Comparison of ENCODE assay signal across 18 cellular contexts in genomic region chr12:26828315-26828714, GRCh38. TPM values are rescaled to one million over a fixed set of nuclear protein-coding genes. Genes with fewer than 3 reads are reported as not detected.
A peak's percentile ranks its signal among the peaks of the same experiment; 100 is the strongest.
DNase-seq lines count a peak whose midpoint lies in the region; ATAC-seq and TF ChIP-seq lines count a peak whose summit lies in the region.
"Had no signal": no experiment of that assay in that cellular context is flagged by ENCODE, and none has a peak within 500 bp of the region (broad histone marks: within the 10 kb centered on the region; RNA-seq: fewer than 3 reads in every experiment).

No MANE protein-coding gene starts in this region.

- H3K4me1 ChIP-seq in vagina: peaks cover 18% of the 10 kb centered on the region

- TF ChIP-seq POLR2A in vagina (IDR thresholded peaks at IDR 0.05): no peak

- TF ChIP-seq CTCF in vagina (IDR thresholded peaks at IDR 0.05): no peak

- peak overlapping the region; percentile 9 for H3K27ac Mint-ChIP-seq in memory B cell
- H3K27ac Mint-ChIP-seq: CD4-positive, alpha-beta memory T cell had no signal

- H3K27me3 ChIP-seq in vagina: no peaks in the 10 kb centered on the region

- ATAC-seq in memory B cell (ENCODE audit: low read depth): no peak
- ATAC-seq in GM21515 (IDR thresholded peaks at IDR 0.05; ENCODE audit: unreplicated experiment): no peak

- H3K36me3 ChIP-seq in vagina: no peaks in the 10 kb centered on the region

- intact Hi-C loops in vagina (cut with DNase I): no loop called here

- peaks cover 2% of the 10 kb centered on the region for H3K36me3 Mint-ChIP-seq in memory B cell

- DNase-seq in NCI-H2171 (lab: John Stamatoyannopoulos, UW) (peak; percentile 39), NCI-H2171 treated with DMSO at 0.1 percent for 48 hours (lab: John Stamatoyannopoulos, UW) (no peak), NCI-H524 treated with DMSO at 0.1 percent for 48 hours (lab: John Stamatoyannopoulos, UW) (peak; percentile 73), amniotic epithelial cell (ENCODE audit: low read depth) (peak; percentile 23), memory B cell (ENCODE audit: low spot score in 2 of 2) (no peak), vagina (ENCODE audit: extremely low spot score in 2 of 2) (no peak), iPS-NIHi7 (ENCODE audit: extremely low spot score) (no peak)
- DNase-seq: Calu3; CD4-positive, alpha-beta memory T cell; DMS79; H7; MV-4-11; NCI-H1417; NCI-H187 treated with DMSO at 0.1 percent for 48 hours; NCI-H446 treated with DMSO at 0.1 percent for 48 hours; SHP77 treated with DMSO at 0.1 percent for 48 hours had no signal

- no peaks in the 10 kb centered on the region for H3K9me3 Mint-ChIP-seq in memory B cell

- peaks cover 31% of the 10 kb centered on the region for H3K4me1 Mint-ChIP-seq in memory B cell

- no peaks in the 10 kb centered on the region for H3K27me3 Mint-ChIP-seq in memory B cell
- H3K27me3 Mint-ChIP-seq: CD4-positive, alpha-beta memory T cell had no signal

- no peak overlapping the region for H3K27ac ChIP-seq in vagina
- H3K27ac ChIP-seq: 22Rv1 had no signal

- H3K9me3 ChIP-seq in vagina: no peaks in the 10 kb centered on the region

- H3K4me3 Mint-ChIP-seq in memory B cell: no peak overlapping the region

- no peak overlapping the region for H3K4me3 ChIP-seq in vagina

RNA-seq across cellular contexts. Expression of gene ITPR2, which starts 4.7 kb away (rescaled TPM):
- total RNA-seq in vagina: 48.1 TPM

Comparison
In these comparisons a context has a peak if more than half of its experiments do, and no peak if none do; other contexts are left out.
1. DNase-seq: peak in NCI-H2171 (single experiment), NCI-H524 treated with DMSO at 0.1 percent for 48 hours (single experiment) and amniotic epithelial cell (single experiment); none in NCI-H2171 treated with DMSO at 0.1 percent for 48 hours (single experiment), memory B cell (0 of 2), vagina (0 of 2) and iPS-NIHi7 (single experiment).